ENCODE assay signal across 17 cellular contexts in genomic region chr13:98706446-98707110, GRCh38. TPM values are rescaled to one million over a fixed set of nuclear protein-coding genes. Genes with fewer than 3 reads are reported as not detected.
DNase-seq lines count a peak whose midpoint lies in the region; ATAC-seq lines count a peak whose summit lies in the region.
"Had no signal": no experiment of that assay in that cellular context is flagged by ENCODE, and none has a peak within 500 bp of the region (broad histone marks: within the 10 kb centered on the region; RNA-seq: fewer than 3 reads in every experiment).

No MANE protein-coding gene starts in this region.

- H3K4me1 Mint-ChIP-seq in activated T-helper 17 cell treated with anti-CD3 and anti-CD28 coated beads, Interleukin-2, amount 50 U/mL, for 72 hours, result no peaks in the 10 kb centered on the region
- peaks cover 5% of the 10 kb centered on the region for H3K4me1 Mint-ChIP-seq in activated naive CD8-positive, alpha-beta T cell treated with anti-CD3 and anti-CD28 coated beads for 36 hours
- H3K4me1 Mint-ChIP-seq: T-helper 17 cell had no signal

- H3K27ac Mint-ChIP-seq in activated T-helper 17 cell treated with anti-CD3 and anti-CD28 coated beads, Interleukin-2, amount 50 U/mL, for 72 hours, result no peak overlapping the region
- no peak overlapping the region for H3K27ac Mint-ChIP-seq in activated naive CD8-positive, alpha-beta T cell treated with anti-CD3 and anti-CD28 coated beads for 36 hours
- H3K27ac Mint-ChIP-seq: activated naive CD8-positive, alpha-beta T cell treated with anti-CD3 and anti-CD28 coated beads, Interleukin-2, amount 50 U/mL, for 24 hours; T-helper 17 cell had no signal

- H3K4me3 Mint-ChIP-seq in activated T-helper 17 cell treated with anti-CD3 and anti-CD28 coated beads, Interleukin-2, amount 50 U/mL, for 72 hours, result no peak overlapping the region
- H3K4me3 Mint-ChIP-seq in activated naive CD8-positive, alpha-beta T cell treated with anti-CD3 and anti-CD28 coated beads for 36 hours, result no peak overlapping the region
- H3K4me3 Mint-ChIP-seq: activated naive CD8-positive, alpha-beta T cell treated with anti-CD3 and anti-CD28 coated beads, Interleukin-2, amount 50 U/mL, for 24 hours; T-helper 17 cell had no signal

- no peaks in the 10 kb centered on the region for H3K36me3 Mint-ChIP-seq in activated T-helper 17 cell treated with anti-CD3 and anti-CD28 coated beads, Interleukin-2, amount 50 U/mL, for 72 hours (ENCODE audit: low read depth)
- no peaks in the 10 kb centered on the region for H3K36me3 Mint-ChIP-seq in activated naive CD8-positive, alpha-beta T cell treated with anti-CD3 and anti-CD28 coated beads for 36 hours

- ATAC-seq in HG03095 (IDR thresholded peaks at IDR 0.05; ENCODE audit: unreplicated experiment), result peak; percentile 39
- peak; percentile 23 for ATAC-seq in activated T-helper 17 cell treated with anti-CD3 and anti-CD28 coated beads, Interleukin-2, amount 50 U/mL, for 72 hours (replicated peaks)
- ATAC-seq: activated naive CD8-positive, alpha-beta T cell treated with anti-CD3 and anti-CD28 coated beads, Interleukin-2, amount 50 U/mL, for 24 hours; T-helper 17 cell had no signal

- no peaks in the 10 kb centered on the region for H3K9me3 Mint-ChIP-seq in activated T-helper 17 cell treated with anti-CD3 and anti-CD28 coated beads, Interleukin-2, amount 50 U/mL, for 72 hours
- peaks cover 5% of the 10 kb centered on the region for H3K9me3 Mint-ChIP-seq in activated naive CD8-positive, alpha-beta T cell treated with anti-CD3 and anti-CD28 coated beads for 36 hours

- DNase-seq in NCI-H2171 treated with DMSO at 0.1 percent for 48 hours (lab: John Stamatoyannopoulos, UW), result peak; percentile 11
- no peak for DNase-seq in NCI-H2171 (lab: John Stamatoyannopoulos, UW)
- DNase-seq in renal cortical epithelial cell (ENCODE audit: low read depth), result peak; percentile 58
- DNase-seq in AML-193 (lab: John Stamatoyannopoulos, UW), result no peak
- no peak for DNase-seq in stimulated activated CD4-positive, alpha-beta T cell treated with anti-CD3 and anti-CD28 coated beads, Interleukin-4, amount 100 ng/mL, for 24 hours
- DNase-seq in activated naive CD8-positive, alpha-beta T cell treated with anti-CD3 and anti-CD28 coated beads for 36 hours, result no peak
- DNase-seq: activated naive CD8-positive, alpha-beta T cell treated with anti-CD3 and anti-CD28 coated beads, Interleukin-2, amount 50 U/mL, for 24 hours; DMS79 treated with DMSO at 0.1 percent for 48 hours; H7; NCI-H1105 treated with DMSO at 0.1 percent for 48 hours; OCI-M1; ovary; stimulated activated naive CD4-positive, alpha-beta T cell treated with Interleukin-2 at 50 U/mL for 16 hours; T-helper 17 cell had no signal

- peaks cover 21% of the 10 kb centered on the region for H3K27me3 Mint-ChIP-seq in activated T-helper 17 cell treated with anti-CD3 and anti-CD28 coated beads, Interleukin-2, amount 50 U/mL, for 72 hours
- peaks cover 17% of the 10 kb centered on the region for H3K27me3 Mint-ChIP-seq in activated naive CD8-positive, alpha-beta T cell treated with anti-CD3 and anti-CD28 coated beads for 36 hours

RNA-seq across cellular contexts. Expression of gene SLC15A1, which starts 45.9 kb away (rescaled TPM):
- total RNA-seq in activated T-helper 17 cell treated with anti-CD3 and anti-CD28 coated beads, Interleukin-2, amount 50 U/mL, for 72 hours, result not detected
- 1.4 and 4.9 TPM in 2 replicates for total RNA-seq in renal cortical epithelial cell
- not detected for total RNA-seq in activated naive CD8-positive, alpha-beta T cell treated with anti-CD3 and anti-CD28 coated beads for 36 hours
- total RNA-seq: activated CD8-positive, alpha-beta memory T cell treated with anti-CD3 and anti-CD28 coated beads for 36 hours; T-helper 17 cell had no signal

Comparison
In these comparisons a context has a peak if more than half of its experiments do, and no peak if none do; other contexts are left out.
1. DNase-seq: peak in NCI-H2171 treated with DMSO at 0.1 percent for 48 hours (single experiment) and renal cortical epithelial cell (single experiment); none in NCI-H2171 (single experiment), AML-193 (0 of 2), stimulated activated CD4-positive, alpha-beta T cell treated with anti-CD3 and anti-CD28 coated beads, Interleukin-4, amount 100 ng/mL, for 24 hours (single experiment) and activated naive CD8-positive, alpha-beta T cell treated with anti-CD3 and anti-CD28 coated beads for 36 hours (single experiment).